8 cellular contexts compared by ENCODE assay signal in the genomic region with DNA sequence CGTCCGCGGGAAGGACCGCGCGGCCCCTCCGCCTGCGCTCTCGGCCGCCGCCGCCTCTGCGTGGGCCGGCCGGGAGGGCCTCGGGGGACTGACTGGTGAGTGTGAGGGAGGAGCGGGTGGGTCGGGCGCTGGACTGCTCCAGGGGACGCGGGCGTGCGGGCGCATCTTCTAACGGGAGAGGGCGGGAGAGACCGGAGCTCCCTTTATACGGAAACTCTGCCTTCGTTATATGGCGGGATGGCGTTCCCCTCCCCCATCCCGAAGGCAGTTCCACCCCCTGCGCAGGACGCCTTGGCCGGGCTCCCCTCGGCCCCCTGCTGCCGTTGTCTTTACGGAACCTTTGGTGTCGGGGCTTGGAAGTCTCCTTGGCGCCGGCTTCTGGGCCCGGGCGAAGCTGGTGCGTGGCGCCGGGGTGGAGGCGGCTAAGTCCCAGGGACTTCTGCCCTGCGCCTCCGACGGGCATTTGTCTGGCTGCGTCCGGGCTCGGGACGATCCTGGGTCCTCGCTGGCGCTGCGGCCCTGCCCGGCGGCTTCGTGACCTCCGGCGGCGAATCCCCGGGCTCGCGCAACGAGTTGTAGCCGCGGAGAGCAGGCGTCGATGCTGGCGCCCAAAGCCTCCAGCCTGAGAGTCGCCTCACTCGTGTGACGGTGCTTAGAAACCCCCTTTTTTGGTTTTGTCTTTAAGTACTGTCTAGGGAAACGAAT. TPM values are rescaled to one million over a fixed set of nuclear protein-coding genes. Genes with fewer than 3 reads are reported as not detected.
A peak's percentile ranks its signal among the peaks of the same experiment; 100 is the strongest.
DNase-seq lines count a peak whose midpoint lies in the region; ATAC-seq and TF ChIP-seq lines count a peak whose summit lies in the region.

No MANE protein-coding gene starts in this region.

- H3K4me3 ChIP-seq in HCT116 (replicated peaks in 1 of 2; ENCODE audit: low read depth in 1 of 2, low read length in 2 of 2) (peak overlapping the region; percentile 74 to 87), MG63 (peak overlapping the region; percentile 89), right atrium auricular region (peak overlapping the region; percentile 91 to 92), psoas muscle (peak overlapping the region; percentile 99), aorta (ENCODE audit: low read length in 2 of 2) (peak overlapping the region; percentile 30 to 74)

- peaks cover 2 to 5% of the 10 kb centered on the region in 2 experiments; a peak in 3 of 4 replicates for H3K36me3 ChIP-seq in HCT116 (ENCODE audit: control insufficient read depth in 1 of 2, insufficient read depth in 2 of 2, low read length in 2 of 2)
- H3K36me3 ChIP-seq in MG63: peaks cover 44% of the 10 kb centered on the region
- peaks cover 14% of the 10 kb centered on the region for H3K36me3 ChIP-seq in right atrium auricular region
- H3K36me3 ChIP-seq in psoas muscle (ENCODE audit: insufficient read depth in 1 of 2, low read depth in 1 of 2): peaks cover 0 to 30% of the 10 kb centered on the region in 2 donors
- no peaks in the 10 kb centered on the region for H3K36me3 ChIP-seq in aorta (ENCODE audit: control insufficient read depth in 1 of 2, insufficient read depth in 2 of 2, low read length in 1 of 2)

- no peaks in the 10 kb centered on the region for H3K27me3 Mint-ChIP-seq in T-helper 17 cell

- RAD21 ChIA-PET in HCT116 (lab: Charles Lee; ENCODE audit: low non-redundant PET in 1 of 2, low total read pairs in 2 of 2, uncharacterized antibody in 2 of 2, unreplicated experiment in 2 of 2): no interaction called here

- H3K9me2 ChIP-seq in HCT116 (ENCODE audit: insufficient read depth): no peaks in the 10 kb centered on the region

- ATAC-seq in HCT116 (peak; percentile 61), T-helper 17 cell (peak; percentile 62), psoas muscle (peak; percentile 59 to 78 (median 66)), aorta (ENCODE audit: low FRiP score) (peak; percentile 83)

- CTCF ChIA-PET in HCT116 (lab: Charles Lee): no interaction called here

- peak overlapping the region; percentile 90 for H3K27ac ChIP-seq in HCT116 (ENCODE audit: low read depth, low read length)
- peak overlapping the region; percentile 97 to 98 for H3K27ac ChIP-seq in right atrium auricular region
- H3K27ac ChIP-seq in psoas muscle: peak overlapping the region; percentile 94
- peak overlapping the region; percentile 59 to 83 for H3K27ac ChIP-seq in aorta (ENCODE audit: low read depth in 1 of 2, low read length in 2 of 2)

- no TSS peak for BruUV-seq in HCT116 (replicated peaks; lab: Mats Ljungman, UMichigan)

- H3K27ac Mint-ChIP-seq in T-helper 17 cell: peak overlapping the region; percentile 96

- intact Hi-C loops in HCT116 (cut with micrococcal nuclease) (loop anchor here (2.0 kb wide), 1 partner anchor 235 kb away; no protein-coding TSS in a partner anchor), psoas muscle (cut with DNase I) (loop anchor here (2.0 to 5.0 kb wide), 3 partner anchors 23 to 239 kb away; partner anchors contain the start of genes ACTL6A (in 1 of the 2), MFN1 (in 1 of the 2) and PIK3CA (in 1 of the 2)), aorta (cut with DNase I) (loop anchor here in 1 of 2 donors (5.0 kb wide), 2 partner anchors 176 to 239 kb away; partner anchors contain the start of genes ACTL6A and PIK3CA)

- no peak overlapping the region for H2AFZ ChIP-seq in HCT116 (ENCODE audit: low read depth, low read length, poor library complexity, severe bottlenecking)

- H3K4me1 ChIP-seq in HCT116 (ENCODE audit: control insufficient read depth in 1 of 2, insufficient read depth in 2 of 2, low read length in 2 of 2): peaks cover 7 to 29% of the 10 kb centered on the region in 2 experiments; a peak in 3 of 4 replicates
- H3K4me1 ChIP-seq in right atrium auricular region: peaks cover 0 to 33% of the 10 kb centered on the region in 2 donors
- peaks cover 13% of the 10 kb centered on the region for H3K4me1 ChIP-seq in psoas muscle
- H3K4me1 ChIP-seq in aorta (ENCODE audit: control insufficient read depth in 1 of 2, insufficient read depth in 2 of 2, low read length in 2 of 2): no peaks in the 10 kb centered on the region

- H3K27me3 ChIP-seq in HCT116 (ENCODE audit: insufficient read depth, low read length) (no peaks in the 10 kb centered on the region), MG63 (no peaks in the 10 kb centered on the region), right atrium auricular region (no peaks in the 10 kb centered on the region), psoas muscle (ENCODE audit: insufficient read depth in 3 of 3, low read length in 2 of 3) (no peaks in the 10 kb centered on the region), aorta (ENCODE audit: control insufficient read depth in 1 of 2, insufficient read depth in 2 of 2, low read length in 1 of 2) (no peaks in the 10 kb centered on the region)

- WGBS in psoas muscle, 3 donors: 0% methylated on average over 57 to 76 of the region's 76 CpGs
- 0% methylated on average over 62 to 76 of the region's 76 CpGs for WGBS in aorta, 2 donors

- H3K4me1 Mint-ChIP-seq in T-helper 17 cell: peaks cover 24% of the 10 kb centered on the region

- H4K20me1 ChIP-seq in HCT116 (ENCODE audit: insufficient read depth): 0 out of 2 replicates have a peak, but pooled peaks cover 8% of the 10 kb centered on the region

- H3K4me3 Mint-ChIP-seq in T-helper 17 cell: peak overlapping the region; percentile 91

- no peaks in the 10 kb centered on the region for H3K9me3 ChIP-seq in HCT116 (ENCODE audit: control insufficient read depth in 1 of 2, insufficient read depth in 1 of 2, low read depth in 1 of 2, low read length in 2 of 2)
- no peaks in the 10 kb centered on the region for H3K9me3 ChIP-seq in MG63
- H3K9me3 ChIP-seq in T-helper 17 cell (ENCODE audit: control insufficient read depth, low read length, poor library complexity, severe bottlenecking): no peaks in the 10 kb centered on the region
- H3K9me3 ChIP-seq in right atrium auricular region: no peaks in the 10 kb centered on the region
- no peaks in the 10 kb centered on the region for H3K9me3 ChIP-seq in psoas muscle
- no peaks in the 10 kb centered on the region for H3K9me3 ChIP-seq in aorta (ENCODE audit: control insufficient read depth, low read length)

- POLR2A ChIA-PET in HCT116 (lab: Charles Lee): interaction anchor here (0.9 kb wide), 1 partner anchor 239 kb away, joined by 3 read pairs; the partner anchor contains the start of gene ACTL6A

- TF ChIP-seq CTCF in GM10266 (IDR thresholded peaks at IDR 0.05; ENCODE audit: control insufficient read depth, insufficient read depth, low read depth, missing control alignments): peak; percentile 24
- no peak for TF ChIP-seq CTCF in HCT116 (IDR thresholded peaks at IDR 0.05 in 2 of 3, conservative IDR thresholded peaks at IDR 0.05 in 1 of 3; ENCODE audit: borderline replicate concordance in 1 of 3, insufficient read depth in 1 of 3, low read depth in 2 of 3, low read length in 2 of 3)
- TF ChIP-seq CTCF in right atrium auricular region (IDR thresholded peaks at IDR 0.05): no peak
- TF ChIP-seq CTCF in psoas muscle (IDR thresholded peaks at IDR 0.05): no peak

- peak; percentile 86 for DNase-seq in GM10266 (ENCODE audit: extremely low spot score)
- no peak for DNase-seq in HCT116 (ENCODE audit: low read depth, low spot score)
- peak; percentile 80 for DNase-seq in MG63
- DNase-seq in T-helper 17 cell: peak; percentile 40 to 49 (median 43)
- peak; percentile 36 for DNase-seq in amniotic stem cell (lab: John Stamatoyannopoulos, UW)
- DNase-seq in right atrium auricular region (ENCODE audit: low spot score): peak; percentile 75
- peak; percentile 80 to 87 for DNase-seq in psoas muscle
- peak; percentile 86 to 93 for DNase-seq in aorta

- no peak for TF ChIP-seq POLR2A in HCT116 (IDR thresholded peaks at IDR 0.05; ENCODE audit: borderline replicate concordance, extremely low read depth, insufficient read depth, insufficient read length)

- no peaks in the 10 kb centered on the region for H3K36me3 Mint-ChIP-seq in T-helper 17 cell (ENCODE audit: low read depth)

- H3K9ac ChIP-seq in HCT116 (ENCODE audit: low read length): peak overlapping the region; percentile 96

- no peak for TF ChIP-seq RAD21 in HCT116 (IDR thresholded peaks at IDR 0.05; ENCODE audit: low read depth)

- H3K79me2 ChIP-seq in HCT116 (ENCODE audit: insufficient read depth, low read length): peaks cover 54% of the 10 kb centered on the region

- H3K4me2 ChIP-seq in HCT116 (ENCODE audit: low read length): peak overlapping the region; percentile 82

TF ChIP-seq in HCT116, 20 proteins besides CTCF, POLR2A, EP300 and RAD21 (continues in another document):
- TF ChIP-seq YY1 (IDR thresholded peaks at IDR 0.05; ENCODE audit: extremely low read depth, insufficient replicate concordance, low read depth, low read length): no peak
- no peak for TF ChIP-seq EZH2 (IDR thresholded peaks at IDR 0.05)
- TF ChIP-seq CEBPB (IDR thresholded peaks at IDR 0.05; ENCODE audit: low read depth): no peak
- TF ChIP-seq SP1 (IDR thresholded peaks at IDR 0.05; ENCODE audit: low read depth): no peak
- peak; percentile 97 for TF ChIP-seq ZFX (IDR thresholded peaks at IDR 0.05)

RNA-seq across cellular contexts. Expression of gene ZNF639, which starts 0.5 kb away (rescaled TPM):
- total RNA-seq in HCT116 (2021; ENCODE audit: unreplicated experiment): 47.5 TPM
- polyA plus RNA-seq in HCT116 (2012): 18.2 and 24.2 TPM in 2 replicates
- total RNA-seq in MG63 (2014; rRNA removed; shearing (Covaris generic); ENCODE audit: low replicate concordance): 89.9 and 138 TPM in 2 replicates
- total RNA-seq in T-helper 17 cell: 10 to 100 TPM; 63.6 to 68.9 TPM
- total RNA-seq in right atrium auricular region: 10 to 100 TPM; 46.4 to 47.2 TPM
- total RNA-seq in psoas muscle: 10 to 100 TPM; 22.9 to 30.7 (median 27.9) TPM
- 10 to 100 TPM; 16.2 to 45.4 (median 25.8) TPM for polyA plus RNA-seq in psoas muscle
- 10 to 100 TPM; 36.9 to 40.0 TPM for total RNA-seq in aorta
- 10 to 100 TPM; 22.5 to 30.2 TPM for polyA plus RNA-seq in aorta

RNA-seq across cellular contexts. Expression of gene MFN1, which starts 24.2 kb away (rescaled TPM):
- total RNA-seq in HCT116 (2021; ENCODE audit: unreplicated experiment): 54.6 TPM
- 11.0 and 14.7 TPM in 2 replicates for polyA plus RNA-seq in HCT116 (2012)
- total RNA-seq in MG63 (2014; rRNA removed; shearing (Covaris generic); ENCODE audit: low replicate concordance): 40.8 and 51.8 TPM in 2 replicates
- total RNA-seq in T-helper 17 cell: 10 to 100 TPM; 27.3 to 32.0 TPM
- 10 to 100 TPM; 30.5 to 68.0 TPM for total RNA-seq in right atrium auricular region
- 10 to 100 TPM; 23.8 to 42.9 (median 36.3) TPM for total RNA-seq in psoas muscle
- polyA plus RNA-seq in psoas muscle: 10 to 100 TPM; 14.6 to 34.5 (median 18.9) TPM
- total RNA-seq in aorta: 10 to 100 TPM; 56.1 to 61.3 TPM
- 10 to 100 TPM in 1 of 2 donors, 1 to 10 TPM in 1; 9.9 to 25.3 TPM for polyA plus RNA-seq in aorta
